1 cellular context compared by ENCODE assay signal in genomic region chr7:1999278-1999984, GRCh38.
TF ChIP-seq lines count a peak whose summit lies in the region.

No MANE protein-coding gene starts in this region.

TF ChIP-seq in GM23338, 12 proteins besides CTCF, POLR2A, EP300 and RAD21 (continued from another document):
- TF ChIP-seq ETS1 (IDR thresholded peaks at IDR 0.05) (no peak), STAT1 (IDR thresholded peaks at IDR 0.05; ENCODE audit: unreplicated experiment) (no peak), NANOG (IDR thresholded peaks at IDR 0.05; ENCODE audit: borderline replicate concordance) (no peak), JUNB (IDR thresholded peaks at IDR 0.05; ENCODE audit: unreplicated experiment) (no peak), POLR2AphosphoS5 (IDR thresholded peaks at IDR 0.05; ENCODE audit: low read depth) (no peak), ZNF114 (CRISPR knock-in tag; IDR thresholded peaks at IDR 0.05) (no peak), ZNF331 (CRISPR knock-in tag; IDR thresholded peaks at IDR 0.05; ENCODE audit: low read depth) (no peak), EZH2phosphoT487 (IDR thresholded peaks at IDR 0.05; ENCODE audit: unreplicated experiment) (no peak), CREB1 (CRISPR knock-in tag; IDR thresholded peaks at IDR 0.05; ENCODE audit: low read depth) (no peak)
- TF ChIP-seq, protein P1, sequence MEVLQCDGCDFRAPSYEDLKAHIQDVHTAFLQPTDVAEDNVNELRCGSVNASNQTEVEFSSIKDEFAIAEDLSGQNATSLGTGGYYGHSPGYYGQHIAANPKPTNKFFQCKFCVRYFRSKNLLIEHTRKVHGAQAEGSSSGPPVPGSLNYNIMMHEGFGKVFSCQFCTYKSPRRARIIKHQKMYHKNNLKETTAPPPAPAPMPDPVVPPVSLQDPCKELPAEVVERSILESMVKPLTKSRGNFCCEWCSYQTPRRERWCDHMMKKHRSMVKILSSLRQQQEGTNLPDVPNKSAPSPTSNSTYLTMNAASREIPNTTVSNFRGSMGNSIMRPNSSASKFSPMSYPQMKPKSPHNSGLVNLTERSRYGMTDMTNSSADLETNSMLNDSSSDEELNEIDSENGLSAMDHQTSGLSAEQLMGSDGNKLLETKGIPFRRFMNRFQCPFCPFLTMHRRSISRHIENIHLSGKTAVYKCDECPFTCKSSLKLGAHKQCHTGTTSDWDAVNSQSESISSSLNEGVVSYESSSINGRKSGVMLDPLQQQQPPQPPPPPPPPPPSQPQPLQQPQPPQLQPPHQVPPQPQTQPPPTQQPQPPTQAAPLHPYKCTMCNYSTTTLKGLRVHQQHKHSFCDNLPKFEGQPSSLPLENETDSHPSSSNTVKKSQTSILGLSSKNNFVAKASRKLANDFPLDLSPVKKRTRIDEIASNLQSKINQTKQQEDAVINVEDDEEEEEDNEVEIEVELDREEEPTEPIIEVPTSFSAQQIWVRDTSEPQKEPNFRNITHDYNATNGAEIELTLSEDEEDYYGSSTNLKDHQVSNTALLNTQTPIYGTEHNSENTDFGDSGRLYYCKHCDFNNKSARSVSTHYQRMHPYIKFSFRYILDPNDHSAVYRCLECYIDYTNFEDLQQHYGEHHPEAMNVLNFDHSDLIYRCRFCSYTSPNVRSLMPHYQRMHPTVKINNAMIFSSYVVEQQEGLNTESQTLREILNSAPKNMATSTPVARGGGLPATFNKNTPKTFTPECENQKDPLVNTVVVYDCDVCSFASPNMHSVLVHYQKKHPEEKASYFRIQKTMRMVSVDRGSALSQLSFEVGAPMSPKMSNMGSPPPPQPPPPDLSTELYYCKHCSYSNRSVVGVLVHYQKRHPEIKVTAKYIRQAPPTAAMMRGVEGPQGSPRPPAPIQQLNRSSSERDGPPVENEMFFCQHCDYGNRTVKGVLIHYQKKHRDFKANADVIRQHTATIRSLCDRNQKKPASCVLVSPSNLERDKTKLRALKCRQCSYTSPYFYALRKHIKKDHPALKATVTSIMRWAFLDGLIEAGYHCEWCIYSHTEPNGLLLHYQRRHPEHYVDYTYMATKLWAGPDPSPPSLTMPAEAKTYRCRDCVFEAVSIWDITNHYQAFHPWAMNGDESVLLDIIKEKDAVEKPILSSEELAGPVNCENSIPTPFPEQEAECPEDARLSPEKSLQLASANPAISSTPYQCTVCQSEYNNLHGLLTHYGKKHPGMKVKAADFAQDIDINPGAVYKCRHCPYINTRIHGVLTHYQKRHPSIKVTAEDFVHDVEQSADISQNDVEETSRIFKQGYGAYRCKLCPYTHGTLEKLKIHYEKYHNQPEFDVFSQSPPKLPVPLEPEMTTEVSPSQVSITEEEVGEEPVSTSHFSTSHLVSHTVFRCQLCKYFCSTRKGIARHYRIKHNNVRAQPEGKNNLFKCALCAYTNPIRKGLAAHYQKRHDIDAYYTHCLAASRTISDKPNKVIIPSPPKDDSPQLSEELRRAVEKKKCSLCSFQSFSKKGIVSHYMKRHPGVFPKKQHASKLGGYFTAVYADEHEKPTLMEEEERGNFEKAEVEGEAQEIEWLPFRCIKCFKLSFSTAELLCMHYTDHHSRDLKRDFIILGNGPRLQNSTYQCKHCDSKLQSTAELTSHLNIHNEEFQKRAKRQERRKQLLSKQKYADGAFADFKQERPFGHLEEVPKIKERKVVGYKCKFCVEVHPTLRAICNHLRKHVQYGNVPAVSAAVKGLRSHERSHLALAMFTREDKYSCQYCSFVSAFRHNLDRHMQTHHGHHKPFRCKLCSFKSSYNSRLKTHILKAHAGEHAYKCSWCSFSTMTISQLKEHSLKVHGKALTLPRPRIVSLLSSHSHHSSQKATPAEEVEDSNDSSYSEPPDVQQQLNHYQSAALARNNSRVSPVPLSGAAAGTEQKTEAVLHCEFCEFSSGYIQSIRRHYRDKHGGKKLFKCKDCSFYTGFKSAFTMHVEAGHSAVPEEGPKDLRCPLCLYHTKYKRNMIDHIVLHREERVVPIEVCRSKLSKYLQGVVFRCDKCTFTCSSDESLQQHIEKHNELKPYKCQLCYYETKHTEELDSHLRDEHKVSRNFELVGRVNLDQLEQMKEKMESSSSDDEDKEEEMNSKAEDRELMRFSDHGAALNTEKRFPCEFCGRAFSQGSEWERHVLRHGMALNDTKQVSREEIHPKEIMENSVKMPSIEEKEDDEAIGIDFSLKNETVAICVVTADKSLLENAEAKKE (CRISPR knock-in tag; IDR thresholded peaks at IDR 0.05) = no peak
